In the genomic region with DNA sequence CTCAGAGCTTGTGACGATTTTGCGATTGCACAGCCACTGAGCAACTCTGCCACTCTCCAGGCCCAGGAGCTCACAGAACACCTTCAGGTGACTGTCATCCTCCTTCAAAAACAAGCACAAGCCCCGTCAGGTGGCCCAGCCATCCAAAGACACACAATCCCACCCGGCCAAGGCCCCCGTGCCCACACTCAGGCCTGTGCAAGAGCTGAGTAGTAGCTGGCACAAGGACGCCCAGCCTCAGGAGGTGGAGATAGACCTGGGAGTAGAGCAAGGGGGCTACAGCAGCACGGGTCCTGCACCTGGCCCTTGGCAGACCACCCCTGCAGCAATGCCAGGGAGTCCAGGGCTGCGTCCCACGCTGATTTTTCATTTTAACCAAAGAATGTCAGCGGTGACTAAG, we compare ENCODE assay signal across 10 cellular contexts. TPM values are rescaled to one million over a fixed set of nuclear protein-coding genes. Genes with fewer than 3 reads are reported as not detected.
DNase-seq lines count a peak whose midpoint lies in the region; ATAC-seq and TF ChIP-seq lines count a peak whose summit lies in the region.
"Had no signal": no experiment of that assay in that cellular context is flagged by ENCODE, and none has a peak within 500 bp of the region (broad histone marks: within the 10 kb centered on the region; RNA-seq: fewer than 3 reads in every experiment).

No MANE protein-coding gene starts in this region.

- DNase-seq in heart right ventricle, result no peak
- DNase-seq in Right ventricle myocardium inferior (ENCODE audit: missing footprints), result no peak
- no peak for DNase-seq in body of pancreas
- DNase-seq in natural killer cell, result no peak
- no peak for DNase-seq in uterus
- DNase-seq in OCI-M2 (lab: John Stamatoyannopoulos, UW; ENCODE audit: unreplicated experiment), result no peak
- DNase-seq in AML-193 (lab: John Stamatoyannopoulos, UW), result no peak
- no peak for DNase-seq in 8988T
- DNase-seq: NCI-H1105 treated with DMSO at 0.1 percent for 48 hours had no signal

- peaks cover 29 to 32% of the 10 kb centered on the region in 2 donors for H3K4me1 Mint-ChIP-seq in natural killer cell

- H3K27ac ChIP-seq in heart right ventricle (peak overlapping the region in 8 of 10 donors; percentile 37 to 79 (median 60)), body of pancreas (peak overlapping the region; percentile 26 to 80 (median 71)), uterus (peak overlapping the region; percentile 70 to 76)

- no peaks in the 10 kb centered on the region for H3K36me3 Mint-ChIP-seq in natural killer cell

- 94 to 98% methylated on average over 10 of the region's 10 CpGs for WGBS in heart right ventricle, 2 donors
- WGBS in body of pancreas, 2 donors, result 94% methylated on average over 9 of the region's 10 CpGs

- H3K36me3 ChIP-seq in heart right ventricle, result peaks cover 0 to 1% (median 0%) of the 10 kb centered on the region in 9 donors
- peaks cover 0 to 3% of the 10 kb centered on the region in 2 donors for H3K36me3 ChIP-seq in body of pancreas (replicated peaks in 1 of 2; ENCODE audit: insufficient read depth in 1 of 2, low read depth in 2 of 2)
- no peaks in the 10 kb centered on the region for H3K36me3 ChIP-seq in uterus

- peaks cover 0 to 40% (median 34%) of the 10 kb centered on the region in 9 donors for H3K4me1 ChIP-seq in heart right ventricle
- H3K4me1 ChIP-seq in body of pancreas, result peaks cover 38% of the 10 kb centered on the region
- peaks cover 0 to 14% of the 10 kb centered on the region in 2 donors for H3K4me1 ChIP-seq in uterus

- TF ChIP-seq POLR2A in body of pancreas (IDR thresholded peaks at IDR 0.05) (no peak), uterus (IDR thresholded peaks at IDR 0.05) (no peak)

- H3K4me3 ChIP-seq in heart right ventricle (no peak overlapping the region), body of pancreas (no peak overlapping the region), uterus (no peak overlapping the region)

- intact Hi-C loops in heart right ventricle (cut with DNase I), result loop anchor here in 4 of 10 donors (5.0 to 10.0 kb wide), 4 partner anchors 36 to 471 kb away; a partner anchor contains a TSS
- intact Hi-C loops in Right ventricle myocardium inferior (cut with DNase I), result loop anchor here (5.0 kb wide), 1 partner anchor 36 kb away; a partner anchor contains a TSS
- intact Hi-C loops in body of pancreas (cut with DNase I), result no loop called here
- intact Hi-C loops in natural killer cell (cut with micrococcal nuclease), result no loop called here
- intact Hi-C loops in uterus (cut with DNase I; ENCODE audit: low total_unique reads), result no loop called here

- peak overlapping the region; percentile 34 to 86 for H3K27ac Mint-ChIP-seq in natural killer cell

- TF ChIP-seq CTCF in heart right ventricle (IDR thresholded peaks at IDR 0.05) (no peak), body of pancreas (IDR thresholded peaks at IDR 0.05) (no peak), natural killer cell (IDR thresholded peaks at IDR 0.05) (no peak), uterus (IDR thresholded peaks at IDR 0.05) (no peak)

- H3K9me3 Mint-ChIP-seq in natural killer cell, result no peaks in the 10 kb centered on the region
- H3K9me3 Mint-ChIP-seq: HFFc6 had no signal

- H3K27me3 Mint-ChIP-seq in natural killer cell (ENCODE audit: low read depth in 2 of 2), result no peaks in the 10 kb centered on the region

- H3K4me3 Mint-ChIP-seq in natural killer cell, result no peak overlapping the region
- H3K4me3 Mint-ChIP-seq: HFFc6 had no signal

- H3K27me3 ChIP-seq in heart right ventricle, result no peaks in the 10 kb centered on the region
- H3K27me3 ChIP-seq in body of pancreas, result no peaks in the 10 kb centered on the region
- no peaks in the 10 kb centered on the region for H3K27me3 ChIP-seq in uterus

- H3K9me3 ChIP-seq in heart right ventricle (no peaks in the 10 kb centered on the region), body of pancreas (no peaks in the 10 kb centered on the region), uterus (no peaks in the 10 kb centered on the region)

- ATAC-seq in heart right ventricle (no peak), Right ventricle myocardium inferior (no peak), body of pancreas (no peak), natural killer cell (no peak)

RNA-seq across cellular contexts. Expression of a gene that starts 34.6 kb away (rescaled TPM):
- total RNA-seq in heart right ventricle, result 1 to 10 TPM in 9 of 10 donors, under 1 TPM in 1; 0.85 to 3.5 (median 2.3) TPM
- polyA plus RNA-seq in heart right ventricle, result 1 to 10 TPM in 1 of 2 donors, under 1 TPM in 1; 0.75 to 1.8 TPM
- total RNA-seq in Right ventricle myocardium inferior, result 3.4 TPM
- total RNA-seq in body of pancreas, result 10 to 100 TPM; 34.8 to 76.8 TPM
- total RNA-seq in natural killer cell, result under 1 TPM; 0.45 to 0.82 (median 0.60) TPM
- 10 to 100 TPM; 28.9 to 36.9 (median 32.5) TPM for total RNA-seq in uterus
